In the genomic region with DNA sequence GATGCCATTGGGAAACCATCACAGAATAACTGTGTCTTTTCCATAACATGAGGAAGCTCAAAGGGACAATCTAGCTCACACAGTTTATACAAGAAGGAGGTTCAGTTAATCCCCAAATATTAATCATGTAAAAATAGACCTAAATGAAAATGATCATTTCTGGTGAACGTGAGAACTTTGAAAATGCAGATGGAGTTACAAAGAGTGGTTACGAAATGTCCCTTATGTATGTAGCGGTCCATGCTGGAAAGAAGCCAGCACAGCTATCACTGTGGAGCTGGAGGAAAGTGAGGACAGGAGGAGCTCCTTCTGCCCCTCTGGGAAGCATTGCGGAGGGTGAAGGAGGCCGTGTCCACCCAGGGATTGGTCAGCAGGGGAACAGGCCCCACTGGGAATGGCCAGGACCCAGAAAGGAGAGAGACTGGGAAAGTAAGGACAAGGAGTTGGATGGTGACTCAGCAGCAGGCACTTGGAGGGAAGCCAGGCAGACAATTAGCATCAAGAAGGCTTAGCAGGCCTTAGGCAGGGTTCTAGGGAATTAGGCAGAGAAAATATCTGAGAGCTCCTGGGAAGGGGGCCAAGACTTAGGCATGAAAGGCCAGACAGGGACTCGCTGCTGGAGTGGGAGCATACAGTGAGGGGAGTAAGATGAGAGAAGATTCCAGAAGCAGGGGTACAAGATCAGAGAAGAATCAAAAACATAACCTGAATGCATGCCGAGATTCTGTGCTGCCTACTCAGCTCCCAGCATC, we compare ENCODE assay signal across 8 cellular contexts.
DNase-seq lines count a peak whose midpoint lies in the region; ATAC-seq and TF ChIP-seq lines count a peak whose summit lies in the region.

No MANE protein-coding gene starts in this region.

- H3K4me1 ChIP-seq in HUES6 (ENCODE audit: control insufficient read depth, insufficient read depth, low read length) = peaks cover 20% of the 10 kb centered on the region
- H3K4me1 ChIP-seq in gastroesophageal sphincter = peaks cover 5 to 63% (median 14%) of the 10 kb centered on the region in 3 donors

- H3K27ac ChIP-seq in HUES6 (ENCODE audit: low read depth, low read length) = no peak overlapping the region
- peak overlapping the region; percentile 73 to 82 (median 76) for H3K27ac ChIP-seq in gastroesophageal sphincter

- peak; percentile 92 for ATAC-seq in gastroesophageal sphincter
- ATAC-seq in HG03354 (IDR thresholded peaks at IDR 0.05; ENCODE audit: poor library complexity, severe bottlenecking, unreplicated experiment) = no peak

- H3K27me3 ChIP-seq in HUES6 (ENCODE audit: control insufficient read depth, insufficient read depth, low read length) = no peaks in the 10 kb centered on the region
- H3K27me3 ChIP-seq in gastroesophageal sphincter = no peaks in the 10 kb centered on the region

- H3K9me3 Mint-ChIP-seq in type B pancreatic cell = no peaks in the 10 kb centered on the region

- no peaks in the 10 kb centered on the region for H3K9me3 ChIP-seq in HUES6 (ENCODE audit: control insufficient read depth, insufficient read depth, low read depth, low read length)
- no peaks in the 10 kb centered on the region for H3K9me3 ChIP-seq in gastroesophageal sphincter

- H3K4me3 ChIP-seq in HUES6 (ENCODE audit: low read depth, low read length) (no peak overlapping the region), gastroesophageal sphincter (no peak overlapping the region)

- H3K27ac Mint-ChIP-seq in type B pancreatic cell = no peak overlapping the region

- TF ChIP-seq CTCF in gastroesophageal sphincter (IDR thresholded peaks at IDR 0.05) = no peak
- no peak for TF ChIP-seq CTCF in type B pancreatic cell (conservative IDR thresholded peaks at IDR 0.05)

- no peak for TF ChIP-seq POLR2A in gastroesophageal sphincter (IDR thresholded peaks at IDR 0.05)

- TF ChIP-seq EP300 in gastroesophageal sphincter (IDR thresholded peaks at IDR 0.05) = peak; percentile 53

- H3K36me3 Mint-ChIP-seq in type B pancreatic cell = no peaks in the 10 kb centered on the region

- 20 to 26% methylated on average over 5 to 7 of the region's 7 CpGs for WGBS in gastroesophageal sphincter (ENCODE audit: low coverage in 1 of 2), 2 donors

- no peaks in the 10 kb centered on the region for H3K27me3 Mint-ChIP-seq in type B pancreatic cell

- intact Hi-C loops in posterior cingulate gyrus (cut with DNase I) = no loop called here

- H3K4me1 Mint-ChIP-seq in type B pancreatic cell (ENCODE audit: unreplicated experiment) = peaks cover 30% of the 10 kb centered on the region

- DNase-seq in SK-N-DZ (ENCODE audit: low spot score) (peak; percentile 29), posterior cingulate gyrus (peak; percentile 54 to 95 (median 74)), HUDEP-2 (lab: John Stamatoyannopoulos, UW; ENCODE audit: unreplicated experiment in 76 of 76) (no peak), type B pancreatic cell (ENCODE audit: extremely low spot score, unreplicated experiment) (no peak)
- no peak for DNase-seq in activated CD4-positive, CD25-positive, alpha-beta regulatory T cell treated with anti-CD3 and anti-CD28 coated beads, Interleukin-2, amount 50 U/mL, for 72 hours

- no peak overlapping the region for H3K4me3 Mint-ChIP-seq in type B pancreatic cell

- H3K36me3 ChIP-seq in HUES6 (ENCODE audit: control insufficient read depth, insufficient read depth, low read length) (no peaks in the 10 kb centered on the region), gastroesophageal sphincter (no peaks in the 10 kb centered on the region)

- H3K9ac ChIP-seq in HUES6 (ENCODE audit: low read length) = peak overlapping the region; percentile 9

Comparison
In these comparisons a context has a peak if more than half of its experiments do, and no peak if none do; other contexts are left out.
1. DNase-seq: peak in SK-N-DZ (single experiment) and posterior cingulate gyrus (10 of 10); none in activated CD4-positive, CD25-positive, alpha-beta regulatory T cell treated with anti-CD3 and anti-CD28 coated beads, Interleukin-2, amount 50 U/mL, for 72 hours (single experiment), HUDEP-2 (0 of 76) and type B pancreatic cell (single experiment).